1 cellular context compared by ENCODE assay signal in genomic region chr20:22523499-22524392, GRCh38.
TF ChIP-seq lines count a peak whose summit lies in the region.

No MANE protein-coding gene starts in this region.

TF ChIP-seq in HepG2, 621 proteins besides CTCF, POLR2A, EP300 and RAD21 (continued from another document and continues in another):
- TF ChIP-seq NR2F6 (IDR thresholded peaks at IDR 0.05) (peak; percentile 64), NR2F6 (CRISPR knock-in tag; IDR thresholded peaks at IDR 0.05) (peak; percentile 60; the same call in 1 of the 2 replicates), RBAK (CRISPR knock-in tag; IDR thresholded peaks at IDR 0.05) (0 out of 2 replicates have a peak, but pooled peaks have one; percentile 12), ZBTB25 (CRISPR knock-in tag; IDR thresholded peaks at IDR 0.05) (peak; percentile 78), GTF3A (CRISPR knock-in tag; conservative IDR thresholded peaks at IDR 0.05) (0 out of 2 replicates have a peak, but pooled peaks have one; percentile 37), SPEN (CRISPR knock-in tag; IDR thresholded peaks at IDR 0.05; ENCODE audit: low read depth) (peak; percentile 62; the same call in 1 of the 2 replicates), NFAT5 (CRISPR knock-in tag; IDR thresholded peaks at IDR 0.05) (no peak), HMGA1 (CRISPR knock-in tag; conservative IDR thresholded peaks at IDR 0.05) (no peak), REL (CRISPR knock-in tag; conservative IDR thresholded peaks at IDR 0.05) (peak; percentile 95), SRF (IDR thresholded peaks at IDR 0.05; ENCODE audit: low read depth, low read length) (no peak), ZNF335 (CRISPR knock-in tag; IDR thresholded peaks at IDR 0.05) (no peak), ZNF713 (CRISPR knock-in tag; IDR thresholded peaks at IDR 0.05) (0 out of 2 replicates have a peak, but pooled peaks have one; percentile 48), PHB2 (IDR thresholded peaks at IDR 0.05; ENCODE audit: partially characterized antibody) (no peak), ZNF160 (CRISPR knock-in tag; IDR thresholded peaks at IDR 0.05) (peak; percentile 58; the same call in 1 of the 2 replicates), NFYC (CRISPR knock-in tag; IDR thresholded peaks at IDR 0.05) (peak; percentile 58), ZNF468 (CRISPR knock-in tag; IDR thresholded peaks at IDR 0.05) (no peak; the same call in 1 of the 2 replicates), ATF1 (CRISPR knock-in tag; IDR thresholded peaks at IDR 0.05) (peak; percentile 64), ZNF343 (CRISPR knock-in tag; IDR thresholded peaks at IDR 0.05) (no peak), ZBTB8A (CRISPR knock-in tag; IDR thresholded peaks at IDR 0.05; ENCODE audit: borderline replicate concordance, low read depth) (no peak), REST (IDR thresholded peaks at IDR 0.05; ENCODE audit: borderline replicate concordance in 1 of 2, low read depth in 1 of 2, low read length in 2 of 2) (peak in 1 of 2 experiments; percentile 69; a peak in 2 of 4 replicates)
- TF ChIP-seq, protein P1, sequence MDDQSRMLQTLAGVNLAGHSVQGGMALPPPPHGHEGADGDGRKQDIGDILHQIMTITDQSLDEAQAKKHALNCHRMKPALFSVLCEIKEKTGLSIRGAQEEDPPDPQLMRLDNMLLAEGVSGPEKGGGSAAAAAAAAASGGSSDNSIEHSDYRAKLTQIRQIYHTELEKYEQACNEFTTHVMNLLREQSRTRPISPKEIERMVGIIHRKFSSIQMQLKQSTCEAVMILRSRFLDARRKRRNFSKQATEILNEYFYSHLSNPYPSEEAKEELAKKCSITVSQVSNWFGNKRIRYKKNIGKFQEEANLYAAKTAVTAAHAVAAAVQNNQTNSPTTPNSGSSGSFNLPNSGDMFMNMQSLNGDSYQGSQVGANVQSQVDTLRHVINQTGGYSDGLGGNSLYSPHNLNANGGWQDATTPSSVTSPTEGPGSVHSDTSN (CRISPR knock-in tag; IDR thresholded peaks at IDR 0.05; ENCODE audit: borderline replicate concordance) = no peak
- TF ChIP-seq, protein P2, sequence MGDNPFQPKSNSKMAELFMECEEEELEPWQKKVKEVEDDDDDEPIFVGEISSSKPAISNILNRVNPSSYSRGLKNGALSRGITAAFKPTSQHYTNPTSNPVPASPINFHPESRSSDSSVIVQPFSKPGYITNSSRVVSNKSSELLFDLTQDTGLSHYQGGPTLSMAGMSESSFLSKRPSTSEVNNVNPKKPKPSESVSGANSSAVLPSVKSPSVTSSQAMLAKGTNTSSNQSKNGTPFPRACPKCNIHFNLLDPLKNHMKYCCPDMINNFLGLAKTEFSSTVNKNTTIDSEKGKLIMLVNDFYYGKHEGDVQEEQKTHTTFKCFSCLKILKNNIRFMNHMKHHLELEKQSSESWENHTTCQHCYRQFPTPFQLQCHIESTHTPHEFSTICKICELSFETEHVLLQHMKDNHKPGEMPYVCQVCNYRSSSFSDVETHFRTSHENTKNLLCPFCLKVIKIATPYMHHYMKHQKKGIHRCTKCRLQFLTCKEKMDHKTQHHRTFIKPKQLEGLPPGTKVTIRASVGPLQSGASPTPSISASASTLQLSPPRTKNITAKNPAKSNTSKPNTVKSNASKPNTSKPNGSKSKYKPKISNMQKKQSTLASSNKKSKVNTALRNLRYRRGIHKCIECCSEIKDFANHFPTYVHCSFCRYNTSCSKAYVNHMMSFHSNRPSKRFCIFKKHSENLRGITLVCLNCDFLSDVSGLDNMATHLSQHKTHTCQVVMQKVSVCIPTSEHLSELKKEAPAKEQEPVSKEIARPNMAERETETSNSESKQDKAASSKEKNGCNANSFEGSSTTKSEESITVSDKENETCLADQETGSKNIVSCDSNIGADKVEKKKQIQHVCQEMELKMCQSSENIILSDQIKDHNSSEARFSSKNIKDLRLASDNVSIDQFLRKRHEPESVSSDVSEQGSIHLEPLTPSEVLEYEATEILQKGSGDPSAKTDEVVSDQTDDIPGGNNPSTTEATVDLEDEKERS (CRISPR knock-in tag; IDR thresholded peaks at IDR 0.05) = peak; percentile 91; the same call in 1 of the 2 replicates
- TF ChIP-seq, protein P3, sequence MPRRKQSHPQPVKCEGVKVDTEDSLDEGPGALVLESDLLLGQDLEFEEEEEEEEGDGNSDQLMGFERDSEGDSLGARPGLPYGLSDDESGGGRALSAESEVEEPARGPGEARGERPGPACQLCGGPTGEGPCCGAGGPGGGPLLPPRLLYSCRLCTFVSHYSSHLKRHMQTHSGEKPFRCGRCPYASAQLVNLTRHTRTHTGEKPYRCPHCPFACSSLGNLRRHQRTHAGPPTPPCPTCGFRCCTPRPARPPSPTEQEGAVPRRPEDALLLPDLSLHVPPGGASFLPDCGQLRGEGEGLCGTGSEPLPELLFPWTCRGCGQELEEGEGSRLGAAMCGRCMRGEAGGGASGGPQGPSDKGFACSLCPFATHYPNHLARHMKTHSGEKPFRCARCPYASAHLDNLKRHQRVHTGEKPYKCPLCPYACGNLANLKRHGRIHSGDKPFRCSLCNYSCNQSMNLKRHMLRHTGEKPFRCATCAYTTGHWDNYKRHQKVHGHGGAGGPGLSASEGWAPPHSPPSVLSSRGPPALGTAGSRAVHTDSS (CRISPR knock-in tag; conservative IDR thresholded peaks at IDR 0.05) = no peak
- TF ChIP-seq, protein P4, sequence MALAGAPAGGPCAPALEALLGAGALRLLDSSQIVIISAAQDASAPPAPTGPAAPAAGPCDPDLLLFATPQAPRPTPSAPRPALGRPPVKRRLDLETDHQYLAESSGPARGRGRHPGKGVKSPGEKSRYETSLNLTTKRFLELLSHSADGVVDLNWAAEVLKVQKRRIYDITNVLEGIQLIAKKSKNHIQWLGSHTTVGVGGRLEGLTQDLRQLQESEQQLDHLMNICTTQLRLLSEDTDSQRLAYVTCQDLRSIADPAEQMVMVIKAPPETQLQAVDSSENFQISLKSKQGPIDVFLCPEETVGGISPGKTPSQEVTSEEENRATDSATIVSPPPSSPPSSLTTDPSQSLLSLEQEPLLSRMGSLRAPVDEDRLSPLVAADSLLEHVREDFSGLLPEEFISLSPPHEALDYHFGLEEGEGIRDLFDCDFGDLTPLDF (CRISPR knock-in tag; IDR thresholded peaks at IDR 0.05) = 0 out of 2 replicates have a peak, but pooled peaks have one; percentile 17
- TF ChIP-seq, protein P5, sequence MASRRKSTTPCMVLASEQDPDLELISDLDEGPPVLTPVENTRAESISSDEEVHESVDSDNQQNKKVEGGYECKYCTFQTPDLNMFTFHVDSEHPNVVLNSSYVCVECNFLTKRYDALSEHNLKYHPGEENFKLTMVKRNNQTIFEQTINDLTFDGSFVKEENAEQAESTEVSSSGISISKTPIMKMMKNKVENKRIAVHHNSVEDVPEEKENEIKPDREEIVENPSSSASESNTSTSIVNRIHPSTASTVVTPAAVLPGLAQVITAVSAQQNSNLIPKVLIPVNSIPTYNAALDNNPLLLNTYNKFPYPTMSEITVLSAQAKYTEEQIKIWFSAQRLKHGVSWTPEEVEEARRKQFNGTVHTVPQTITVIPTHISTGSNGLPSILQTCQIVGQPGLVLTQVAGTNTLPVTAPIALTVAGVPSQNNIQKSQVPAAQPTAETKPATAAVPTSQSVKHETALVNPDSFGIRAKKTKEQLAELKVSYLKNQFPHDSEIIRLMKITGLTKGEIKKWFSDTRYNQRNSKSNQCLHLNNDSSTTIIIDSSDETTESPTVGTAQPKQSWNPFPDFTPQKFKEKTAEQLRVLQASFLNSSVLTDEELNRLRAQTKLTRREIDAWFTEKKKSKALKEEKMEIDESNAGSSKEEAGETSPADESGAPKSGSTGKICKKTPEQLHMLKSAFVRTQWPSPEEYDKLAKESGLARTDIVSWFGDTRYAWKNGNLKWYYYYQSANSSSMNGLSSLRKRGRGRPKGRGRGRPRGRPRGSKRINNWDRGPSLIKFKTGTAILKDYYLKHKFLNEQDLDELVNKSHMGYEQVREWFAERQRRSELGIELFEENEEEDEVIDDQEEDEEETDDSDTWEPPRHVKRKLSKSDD (CRISPR knock-in tag; IDR thresholded peaks at IDR 0.05; ENCODE audit: low read depth) = peak; percentile 88
- TF ChIP-seq, protein P6, sequence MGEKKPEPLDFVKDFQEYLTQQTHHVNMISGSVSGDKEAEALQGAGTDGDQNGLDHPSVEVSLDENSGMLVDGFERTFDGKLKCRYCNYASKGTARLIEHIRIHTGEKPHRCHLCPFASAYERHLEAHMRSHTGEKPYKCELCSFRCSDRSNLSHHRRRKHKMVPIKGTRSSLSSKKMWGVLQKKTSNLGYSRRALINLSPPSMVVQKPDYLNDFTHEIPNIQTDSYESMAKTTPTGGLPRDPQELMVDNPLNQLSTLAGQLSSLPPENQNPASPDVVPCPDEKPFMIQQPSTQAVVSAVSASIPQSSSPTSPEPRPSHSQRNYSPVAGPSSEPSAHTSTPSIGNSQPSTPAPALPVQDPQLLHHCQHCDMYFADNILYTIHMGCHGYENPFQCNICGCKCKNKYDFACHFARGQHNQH (CRISPR knock-in tag; IDR thresholded peaks at IDR 0.05) = peak; percentile 97
- TF ChIP-seq, protein P7, sequence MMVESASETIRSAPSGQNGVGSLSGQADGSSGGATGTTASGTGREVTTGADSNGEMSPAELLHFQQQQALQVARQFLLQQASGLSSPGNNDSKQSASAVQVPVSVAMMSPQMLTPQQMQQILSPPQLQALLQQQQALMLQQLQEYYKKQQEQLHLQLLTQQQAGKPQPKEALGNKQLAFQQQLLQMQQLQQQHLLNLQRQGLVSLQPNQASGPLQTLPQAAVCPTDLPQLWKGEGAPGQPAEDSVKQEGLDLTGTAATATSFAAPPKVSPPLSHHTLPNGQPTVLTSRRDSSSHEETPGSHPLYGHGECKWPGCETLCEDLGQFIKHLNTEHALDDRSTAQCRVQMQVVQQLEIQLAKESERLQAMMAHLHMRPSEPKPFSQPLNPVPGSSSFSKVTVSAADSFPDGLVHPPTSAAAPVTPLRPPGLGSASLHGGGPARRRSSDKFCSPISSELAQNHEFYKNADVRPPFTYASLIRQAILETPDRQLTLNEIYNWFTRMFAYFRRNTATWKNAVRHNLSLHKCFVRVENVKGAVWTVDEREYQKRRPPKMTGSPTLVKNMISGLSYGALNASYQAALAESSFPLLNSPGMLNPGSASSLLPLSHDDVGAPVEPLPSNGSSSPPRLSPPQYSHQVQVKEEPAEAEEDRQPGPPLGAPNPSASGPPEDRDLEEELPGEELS (CRISPR knock-in tag; IDR thresholded peaks at IDR 0.05) = peak; percentile 88
